ENCODE assay signal across 8 cellular contexts in the genomic region with DNA sequence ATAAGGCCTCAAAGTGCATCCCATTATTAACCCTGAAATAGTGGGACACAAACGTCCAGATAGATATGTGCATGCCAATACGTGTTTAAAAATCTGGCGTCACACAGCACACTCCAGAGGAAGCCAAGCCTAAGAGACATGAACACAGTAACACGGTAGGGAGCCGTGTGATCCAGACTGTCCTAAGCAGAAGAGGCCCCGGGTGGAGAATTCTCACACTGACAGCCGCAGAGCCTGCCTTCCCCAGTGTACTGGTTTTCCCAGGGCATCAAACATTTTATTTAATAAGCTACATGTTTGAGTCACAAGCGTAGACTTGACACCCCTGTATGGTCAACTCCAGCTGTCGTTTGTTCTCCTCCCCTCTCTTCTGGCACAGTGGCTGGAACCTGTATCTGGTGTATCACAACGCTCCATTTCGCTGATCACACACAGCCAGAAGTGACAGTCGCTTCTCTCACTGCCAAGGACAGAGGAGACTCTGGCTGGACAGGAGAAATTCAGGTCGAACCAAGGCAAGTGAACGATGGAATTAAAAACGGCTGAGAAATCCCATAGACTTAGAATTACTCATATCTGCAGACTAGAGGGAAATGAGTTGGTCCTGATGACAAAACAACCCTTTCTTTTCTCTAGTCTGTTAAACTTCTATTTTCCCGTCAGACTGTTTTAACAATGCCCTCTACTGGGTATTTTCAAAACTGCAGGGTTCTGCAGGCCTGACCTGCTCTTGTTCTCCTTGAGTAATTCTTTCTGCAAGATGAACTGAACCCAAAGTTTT.
DNase-seq lines count a peak whose midpoint lies in the region; ATAC-seq and TF ChIP-seq lines count a peak whose summit lies in the region.

No MANE protein-coding gene starts in this region.

- H3K9me2 ChIP-seq in OCI-LY1 (ENCODE audit: low read depth, low read length): no peaks in the 10 kb centered on the region

- H3K79me2 ChIP-seq in OCI-LY1 (ENCODE audit: insufficient read depth, low read length): no peaks in the 10 kb centered on the region

- no peak overlapping the region for H3K4me2 ChIP-seq in OCI-LY1 (ENCODE audit: low read length)

- H3K4me3 ChIP-seq in GM12875 (ENCODE audit: low read depth, low read length) (no peak overlapping the region), OCI-LY1 (ENCODE audit: low read depth, low read length, poor library complexity, severe bottlenecking) (no peak overlapping the region), right lobe of liver (no peak overlapping the region)

- H3K36me3 ChIP-seq in OCI-LY1 (ENCODE audit: insufficient read depth, low read length): no peaks in the 10 kb centered on the region
- no peaks in the 10 kb centered on the region for H3K36me3 ChIP-seq in right lobe of liver

- intact Hi-C loops in right lobe of liver (cut with DNase I): no loop called here

- no peaks in the 10 kb centered on the region for H3K4me1 ChIP-seq in OCI-LY1 (ENCODE audit: insufficient read depth, low read length, severe bottlenecking)
- no peaks in the 10 kb centered on the region for H3K4me1 ChIP-seq in right lobe of liver

- DNase-seq in COLO668 (lab: John Stamatoyannopoulos, UW; ENCODE audit: unreplicated experiment) (peak; percentile 8), dermis blood vessel endothelial cell (peak; percentile 42), right lobe of liver (no peak), NCI-H146 treated with DMSO at 0.1 percent for 48 hours (lab: John Stamatoyannopoulos, UW; ENCODE audit: unreplicated experiment) (no peak)

- no peaks in the 10 kb centered on the region for H3F3A ChIP-seq in OCI-LY1 (ENCODE audit: insufficient read depth, low read length)

- no peak overlapping the region for H3K9ac ChIP-seq in OCI-LY1 (ENCODE audit: low read length)

- no peaks in the 10 kb centered on the region for H4K20me1 ChIP-seq in OCI-LY1 (ENCODE audit: insufficient read depth, low read length)

- WGBS in right lobe of liver (ENCODE audit: insufficient coverage, low coverage, low lambda C conversion rate, missing lambda C conversion rate): 48% methylated on average over 14 of the region's 16 CpGs

- H3K9me3 ChIP-seq in OCI-LY1 (ENCODE audit: low read length) (no peaks in the 10 kb centered on the region), right lobe of liver (no peaks in the 10 kb centered on the region)

- no peaks in the 10 kb centered on the region for H3K27me3 ChIP-seq in OCI-LY1 (ENCODE audit: insufficient read depth, low read length)
- H3K27me3 ChIP-seq in right lobe of liver: no peaks in the 10 kb centered on the region

- H3K27ac ChIP-seq in OCI-LY1 (ENCODE audit: low read depth, low read length, poor library complexity, severe bottlenecking) (no peak overlapping the region), right lobe of liver (no peak overlapping the region)

- no peak overlapping the region for H2AFZ ChIP-seq in OCI-LY1 (ENCODE audit: low read length)

- ATAC-seq in right lobe of liver (peak; percentile 40 to 45 (median 41)), HG03175 (IDR thresholded peaks at IDR 0.05; ENCODE audit: unreplicated experiment) (no peak), GM21786 (IDR thresholded peaks at IDR 0.05; ENCODE audit: unreplicated experiment) (no peak)

- TF ChIP-seq POLR2A in right lobe of liver (IDR thresholded peaks at IDR 0.05): no peak

- TF ChIP-seq CTCF in GM12875 (IDR thresholded peaks at IDR 0.05; ENCODE audit: borderline replicate concordance, insufficient read depth, low read depth, low read length): peak; percentile 52; the same call in 1 of the 2 replicates
- TF ChIP-seq CTCF in OCI-LY1 (IDR thresholded peaks at IDR 0.05; ENCODE audit: low read length): peak; percentile 74
- TF ChIP-seq CTCF in right lobe of liver (IDR thresholded peaks at IDR 0.05): peak; percentile 35 to 56 (median 50)

Comparison
In these comparisons a context has a peak if more than half of its experiments do, and no peak if none do; other contexts are left out.
1. DNase-seq: peak in COLO668 (single experiment) and dermis blood vessel endothelial cell (single experiment); none in right lobe of liver (0 of 3) and NCI-H146 treated with DMSO at 0.1 percent for 48 hours (single experiment).
2. ATAC-seq: peak in right lobe of liver (4 of 4); none in HG03175 (single experiment) and GM21786 (single experiment).
3. Peak in every context shown above with its lines, with median percentiles within 50 percentile points of each other: CTCF ChIP-seq.